ENCODE assay signal across 9 cellular contexts in genomic region chr11:3849297-3849874, GRCh38. TPM values are rescaled to one million over a fixed set of nuclear protein-coding genes. Genes with fewer than 3 reads are reported as not detected.
DNase-seq lines count a peak whose midpoint lies in the region; ATAC-seq and FAIRE-seq lines count a peak whose summit lies in the region.
"Had no signal": no experiment of that assay in that cellular context is flagged by ENCODE, and none has a peak within 500 bp of the region (broad histone marks: within the 10 kb centered on the region; RNA-seq: fewer than 3 reads in every experiment).

No MANE protein-coding gene starts in this region.

- POLR2A ChIA-PET in naive thymus-derived CD4-positive, alpha-beta T cell (lab: Charles Lee) = interaction anchor here (0.6 to 10.2 kb wide), 14 partner anchors 10 to 244 kb away, joined by 3 to 399 read pairs (median 4); partner anchors contain the start of genes PGAP2 and RHOG

- ATAC-seq in Right ventricle myocardium inferior (peak; percentile 35), T-helper 17 cell (peak; percentile 73), HG03039 (IDR thresholded peaks at IDR 0.05; ENCODE audit: unreplicated experiment) (no peak)
- ATAC-seq in naive thymus-derived CD4-positive, alpha-beta T cell = peak; percentile 82

- no peak for DNase-seq in Right ventricle myocardium inferior (ENCODE audit: missing footprints)
- no peak for DNase-seq in cardiac septum (ENCODE audit: low spot score)
- DNase-seq in M059J (ENCODE audit: low read depth) = peak; percentile 52
- DNase-seq in T-helper 17 cell = peak in 1 of 3 donors; percentile 48
- DNase-seq in naive thymus-derived CD4-positive, alpha-beta T cell = peak in 7 of 9 donors; percentile 45 to 72 (median 62)
- DNase-seq in Ammon's horn (ENCODE audit: low spot score) = no peak

- CTCF ChIA-PET in naive thymus-derived CD4-positive, alpha-beta T cell (lab: Charles Lee) = interaction anchor here (0.7 to 10.1 kb wide), 40 partner anchors 9 to 241 kb away, joined by 3 to 213 read pairs (median 5); partner anchors contain the start of genes NUP98 and RHOG

- H3K4me3 Mint-ChIP-seq in T-helper 17 cell = peak overlapping the region; percentile 41
- no peak overlapping the region for H3K4me3 Mint-ChIP-seq in naive thymus-derived CD4-positive, alpha-beta T cell
- H3K4me3 Mint-ChIP-seq: dendritic cell treated with granulocyte-macrophage colony-stimulating factor and Interleukin-4, amounts not matched to agents 40 ng/mL and 50 ng/mL, for 4 days had no signal

- H3K9me3 ChIP-seq in T-helper 17 cell (ENCODE audit: control insufficient read depth, low read length, poor library complexity, severe bottlenecking) = no peaks in the 10 kb centered on the region
- H3K9me3 ChIP-seq in naive thymus-derived CD4-positive, alpha-beta T cell (ENCODE audit: control insufficient read depth in 2 of 3, low read length in 3 of 3) = no peaks in the 10 kb centered on the region

- no peaks in the 10 kb centered on the region for H3K36me3 ChIP-seq in naive thymus-derived CD4-positive, alpha-beta T cell (ENCODE audit: control insufficient read depth in 2 of 3, insufficient read depth in 3 of 3, low read length in 3 of 3)

- H3K4me1 ChIP-seq in naive thymus-derived CD4-positive, alpha-beta T cell (ENCODE audit: control insufficient read depth in 2 of 2, insufficient read depth in 2 of 2, low read length in 2 of 2) = peaks cover 20 to 33% of the 10 kb centered on the region in 2 donors

- peak; percentile 82 for FAIRE-seq in endometrium (lab: Jason Lieb, UNC)

- intact Hi-C loops in Right ventricle myocardium inferior (cut with DNase I) = no loop called here
- intact Hi-C loops in cardiac septum (cut with DNase I) = loop anchor here (1.0 kb wide), 1 partner anchor 223 kb away; no protein-coding TSS in a partner anchor
- intact Hi-C loops in naive thymus-derived CD4-positive, alpha-beta T cell (cut with micrococcal nuclease) = loop anchor here (1.0 kb wide), 4 partner anchors 8 to 223 kb away; no protein-coding TSS in a partner anchor

- no peak overlapping the region for H3K27ac ChIP-seq in naive thymus-derived CD4-positive, alpha-beta T cell (ENCODE audit: low read depth, low read length)

- H3K4me1 Mint-ChIP-seq in T-helper 17 cell = peaks cover 26% of the 10 kb centered on the region
- peaks cover 28 to 61% (median 42%) of the 10 kb centered on the region in 7 donors for H3K4me1 Mint-ChIP-seq in naive thymus-derived CD4-positive, alpha-beta T cell

- H3K36me3 Mint-ChIP-seq in T-helper 17 cell (ENCODE audit: low read depth) = no peaks in the 10 kb centered on the region
- no peaks in the 10 kb centered on the region for H3K36me3 Mint-ChIP-seq in naive thymus-derived CD4-positive, alpha-beta T cell

- H3K9me3 Mint-ChIP-seq in naive thymus-derived CD4-positive, alpha-beta T cell = peaks cover 0 to 3% (median 0%) of the 10 kb centered on the region in 11 donors
- H3K9me3 Mint-ChIP-seq: dendritic cell treated with granulocyte-macrophage colony-stimulating factor and Interleukin-4, amounts not matched to agents 40 ng/mL and 50 ng/mL, for 4 days had no signal

- H3K27ac Mint-ChIP-seq in T-helper 17 cell = peak overlapping the region; percentile 45
- H3K27ac Mint-ChIP-seq in naive thymus-derived CD4-positive, alpha-beta T cell = peak overlapping the region in 8 of 9 donors; percentile 7 to 80 (median 62)
- H3K27ac Mint-ChIP-seq: dendritic cell treated with granulocyte-macrophage colony-stimulating factor and Interleukin-4, amounts not matched to agents 40 ng/mL and 50 ng/mL, for 4 days had no signal

- H3K27me3 ChIP-seq in naive thymus-derived CD4-positive, alpha-beta T cell (ENCODE audit: control insufficient read depth in 2 of 2, insufficient read depth in 2 of 2, low read length in 2 of 2) = no peaks in the 10 kb centered on the region

- H3K4me3 ChIP-seq in naive thymus-derived CD4-positive, alpha-beta T cell (ENCODE audit: low read length) = no peak overlapping the region

- H3K27me3 Mint-ChIP-seq in T-helper 17 cell = no peaks in the 10 kb centered on the region
- no peaks in the 10 kb centered on the region for H3K27me3 Mint-ChIP-seq in naive thymus-derived CD4-positive, alpha-beta T cell
- H3K27me3 Mint-ChIP-seq: dendritic cell treated with granulocyte-macrophage colony-stimulating factor and Interleukin-4, amounts not matched to agents 40 ng/mL and 50 ng/mL, for 4 days had no signal

RNA-seq across cellular contexts. Expression of gene STIM1, which starts 6.1 kb away (rescaled TPM):
- 28.9 TPM for total RNA-seq in Right ventricle myocardium inferior
- 40.4 TPM for total RNA-seq in cardiac septum
- total RNA-seq in M059J (2014; rRNA removed; shearing (Covaris generic)) = 35.6 and 37.6 TPM in 2 replicates
- total RNA-seq in T-helper 17 cell = 100 to 1,000 TPM; 115 to 125 TPM
- total RNA-seq in naive thymus-derived CD4-positive, alpha-beta T cell = 100 to 1,000 TPM in 3 of 5 experiments, 10 to 100 TPM in 2; 95.6 to 117 (median 103) TPM
- 10 to 100 TPM; 38.4 to 43.6 TPM for polyA plus RNA-seq in naive thymus-derived CD4-positive, alpha-beta T cell

RNA-seq across cellular contexts. Expression of gene RHOG, which starts 8.6 kb away (rescaled TPM):
- total RNA-seq in Right ventricle myocardium inferior (25.6 TPM), cardiac septum (27.5 TPM), T-helper 17 cell (100 to 1,000 TPM; 114 to 123 TPM)
- 46.6 and 67.0 TPM in 2 replicates for total RNA-seq in M059J (2014; rRNA removed; shearing (Covaris generic))
- 100 to 1,000 TPM in 2 of 5 experiments, 10 to 100 TPM in 3; 89.4 to 147 (median 96.3) TPM for total RNA-seq in naive thymus-derived CD4-positive, alpha-beta T cell
- 100 to 1,000 TPM; 133 to 220 TPM for polyA plus RNA-seq in naive thymus-derived CD4-positive, alpha-beta T cell

RNA-seq across cellular contexts. Expression of gene PGAP2, which starts 41.0 kb away (rescaled TPM):
- 26.6 TPM for total RNA-seq in Right ventricle myocardium inferior
- total RNA-seq in cardiac septum = 22.7 TPM
- total RNA-seq in M059J (2014; rRNA removed; shearing (Covaris generic)) = 12.4 and 13.9 TPM in 2 replicates
- total RNA-seq in T-helper 17 cell = 10 to 100 TPM; 17.8 to 19.3 TPM
- 10 to 100 TPM; 20.8 to 28.3 (median 26.1) TPM for total RNA-seq in naive thymus-derived CD4-positive, alpha-beta T cell
- polyA plus RNA-seq in naive thymus-derived CD4-positive, alpha-beta T cell = 10 to 100 TPM; 24.2 to 27.8 TPM

RNA-seq across cellular contexts. Expression of gene NUP98, which starts 52.0 kb away (rescaled TPM):
- 40.4 TPM for total RNA-seq in Right ventricle myocardium inferior
- 49.6 TPM for total RNA-seq in cardiac septum
- 110 and 133 TPM in 2 replicates for total RNA-seq in M059J (2014; rRNA removed; shearing (Covaris generic))
- 100 to 1,000 TPM; 120 to 128 TPM for total RNA-seq in T-helper 17 cell
- total RNA-seq in naive thymus-derived CD4-positive, alpha-beta T cell = 100 to 1,000 TPM; 103 to 137 (median 120) TPM
- polyA plus RNA-seq in naive thymus-derived CD4-positive, alpha-beta T cell = 10 to 100 TPM; 45.0 to 71.5 TPM

Comparison
In these comparisons a context has a peak if more than half of its experiments do, and no peak if none do; other contexts are left out.
1. DNase-seq: peak in M059J (single experiment) and naive thymus-derived CD4-positive, alpha-beta T cell (7 of 9); none in Right ventricle myocardium inferior (single experiment), cardiac septum (single experiment) and Ammon's horn (single experiment).